Comparison of ENCODE assay signal across 29 cellular contexts in the genomic region with DNA sequence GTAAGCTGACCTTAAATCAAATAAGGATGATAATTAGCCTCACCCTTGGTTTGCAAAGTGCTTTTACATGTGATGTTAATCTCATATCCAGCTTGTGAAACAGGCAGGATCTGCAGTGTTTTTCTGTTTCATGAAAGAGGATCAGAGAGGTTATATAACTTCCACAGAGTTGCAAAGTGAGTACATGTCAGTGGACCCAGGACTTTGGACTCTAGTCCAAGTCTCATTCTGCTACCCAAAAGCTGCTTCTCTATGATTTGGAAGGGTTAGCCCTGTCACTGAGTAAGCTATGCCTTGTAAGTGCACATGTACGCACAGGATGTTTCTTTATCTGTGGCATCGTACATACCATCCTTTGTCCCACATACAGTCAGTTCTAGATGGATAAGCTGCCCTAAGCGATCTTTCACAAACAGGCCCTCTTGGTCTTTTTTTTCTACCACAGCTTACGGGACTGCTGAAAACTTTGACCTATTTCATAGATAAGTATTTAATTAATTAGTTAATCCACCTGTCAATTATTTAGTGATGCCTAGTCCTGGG.
"Had no signal": no experiment of that assay in that cellular context is flagged by ENCODE, and none has a peak within 500 bp of the region (broad histone marks: within the 10 kb centered on the region; RNA-seq: fewer than 3 reads in every experiment).

No MANE protein-coding gene starts in this region.

- H3K36me3 ChIP-seq: neutrophil, ovary, spleen, suprapubic skin, tibial artery, transverse colon, upper lobe of left lung, vagina had no signal

- H3K4me3 ChIP-seq: ovary, psoas muscle, skin epidermis, smooth muscle cell, spleen, suprapubic skin, testis, tibial artery, transverse colon, upper lobe of left lung, vagina had no signal

- H3K9me3 ChIP-seq: neutrophil, ovary, psoas muscle, spleen, suprapubic skin, testis, tibial artery, transverse colon, upper lobe of left lung, vagina had no signal

- H2AFZ ChIP-seq: parathyroid adenoma had no signal

- ATAC-seq: naive thymus-derived CD4-positive, alpha-beta T cell; natural killer cell; psoas muscle; right cardiac atrium; sciatic nerve; stimulated activated memory B cell treated with anti-CD40 and anti-IgM and Interleukin-4, amounts not matched to agents 10 μg/mL and 1 μg/mL and 100 μg/mL, for 72 hours; stimulated activated naive CD8-positive, alpha-beta T cell treated with anti-CD3 and anti-CD28 coated beads, Interleukin-15, amount 100 ng/mL, for 72 hours; stimulated activated naive CD8-positive, alpha-beta T cell treated with anti-CD3 and anti-CD28 coated beads, Interleukin-15, Interleukin-2, amounts not matched to agents 100 U/mL and 50 U/mL, for 24 hours had no signal

- H3K79me2 ChIP-seq: parathyroid adenoma had no signal

- H3K27me3 ChIP-seq: neutrophil, ovary, spleen, suprapubic skin, testis, tibial artery, transverse colon, upper lobe of left lung, vagina had no signal

- DNase-seq: naive thymus-derived CD4-positive, alpha-beta T cell; natural killer cell; occipital lobe; ovary; posterior cingulate gyrus; psoas muscle; right cardiac atrium; spleen; stimulated activated CD4-positive, alpha-beta T cell treated with anti-CD3 and anti-CD28 coated beads, Interleukin-12 subunit alpha, Interleukin-12 subunit beta, amount 100 ng/mL, for 4 hours; stimulated activated CD4-positive, alpha-beta T cell treated with anti-CD3 and anti-CD28 coated beads, Interleukin-1b, Interleukin-23, amount 100 ng/mL, for 48 hours; stimulated activated CD4-positive, alpha-beta T cell treated with anti-CD3 and anti-CD28 coated beads, Interleukin-4, amount 100 ng/mL, for 1 hour; stimulated activated CD4-positive, alpha-beta T cell treated with anti-CD3 and anti-CD28 coated beads, Interleukin-4, amount 100 ng/mL, for 4 hours; stimulated activated CD8-positive, alpha-beta memory T cell treated with anti-CD3 and anti-CD28 coated beads, Interleukin-4, amount 100 ng/mL, for 48 hours; stimulated activated naive CD4-positive, alpha-beta T cell; stimulated activated naive CD8-positive, alpha-beta T cell treated with anti-CD3 and anti-CD28 coated beads, Interleukin-15, amount 100 ng/mL, for 72 hours; stimulated activated naive CD8-positive, alpha-beta T cell treated with anti-CD3 and anti-CD28 coated beads, Interleukin-15, Interleukin-2, amounts not matched to agents 100 U/mL and 50 U/mL, for 24 hours; substantia nigra; testis; tibial artery; transverse colon; upper lobe of left lung had no signal

- H3K4me1 ChIP-seq: parathyroid adenoma, psoas muscle, spleen, suprapubic skin, testis, tibial artery, transverse colon, upper lobe of left lung, vagina had no signal

- H3K4me2 ChIP-seq: smooth muscle cell had no signal

- H3K9ac ChIP-seq: parathyroid adenoma had no signal

- H3K27ac ChIP-seq: neutrophil, ovary, parathyroid adenoma, psoas muscle, skin epidermis, spleen, suprapubic skin, testis, tibial artery, transverse colon, upper lobe of left lung, vagina had no signal
